Comparison of ENCODE assay signal across 8 cellular contexts in the genomic region with DNA sequence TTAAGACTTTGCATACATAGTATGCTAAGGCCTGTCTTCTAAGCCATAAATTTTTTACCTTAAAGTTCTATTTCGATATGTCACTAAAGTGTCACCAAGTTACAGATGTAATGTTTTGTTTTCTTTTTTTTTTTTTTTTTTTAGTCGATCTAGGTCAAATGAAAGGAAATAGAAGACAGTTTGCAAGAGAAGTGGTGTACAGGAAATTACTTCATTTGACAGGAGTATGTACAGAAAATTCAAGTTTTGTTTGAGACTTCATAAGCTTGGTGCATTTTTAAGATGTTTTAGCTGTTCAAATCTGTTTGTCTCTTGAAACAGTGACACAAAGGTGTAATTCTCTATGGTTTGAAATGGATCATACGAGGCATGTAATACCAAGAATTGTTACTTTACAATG. TPM values are rescaled to one million over a fixed set of nuclear protein-coding genes. Genes with fewer than 3 reads are reported as not detected.
DNase-seq lines count a peak whose midpoint lies in the region; ATAC-seq, FAIRE-seq and TF ChIP-seq lines count a peak whose summit lies in the region.
"Not testable (repeated sequence)": the region's sequence is repeated elsewhere in the genome, so short reads cannot be mapped to it uniquely, and the experiment has no call there.

No MANE protein-coding gene starts in this region.

- H3K36me3 Mint-ChIP-seq in HFFc6 (ENCODE audit: low read depth) (peaks cover 77% of the 10 kb centered on the region), WTC11 (peaks cover 97% of the 10 kb centered on the region), neural progenitor cell (peaks cover 70% of the 10 kb centered on the region)
- peaks cover 84% of the 10 kb centered on the region for H3K36me3 Mint-ChIP-seq in activated T-helper 1 cell treated with anti-CD3 and anti-CD28 coated beads, Interleukin-12 subunit alpha, Interleukin-12 subunit beta, Interleukin-2, Interleukin-4 antibody, amounts not matched to agents 30 ng/mL and 10 ng/mL and 1 ng/mL, durations not matched to agents 14 hours and 24 hours and 36 hours (ENCODE audit: low read depth)

- not testable (repeated sequence) for DNase-seq in HFFc6; WTC11 (ENCODE audit: low spot score); activated T-helper 1 cell treated with anti-CD3 and anti-CD28 coated beads, Interleukin-12 subunit alpha, Interleukin-12 subunit beta, Interleukin-2, Interleukin-4 antibody, amounts not matched to agents 30 ng/mL and 10 ng/mL and 1 ng/mL, durations not matched to agents 14 hours and 24 hours and 36 hours (ENCODE audit: low spot score); K562 (ENCODE audit: extremely low read depth in 1 of 4, low spot score in 3 of 4); hepatocyte (ENCODE audit: low spot score); neural progenitor cell (ENCODE audit: low spot score); stimulated activated naive CD8-positive, alpha-beta T cell treated with anti-CD3 and anti-CD28 coated beads, Interleukin-15, amount 100 ng/mL, for 72 hours

- H3F3A ChIP-seq in neural progenitor cell (ENCODE audit: low read depth) = peaks cover 100% of the 10 kb centered on the region

- not testable (repeated sequence) for FAIRE-seq in K562 (lab: Jason Lieb, UNC)

- H3K27ac Mint-ChIP-seq in HFFc6 (peak overlapping the region; percentile 21; the same call in 1 of the 2 replicates), WTC11 (peak overlapping the region; percentile 65)
- peak overlapping the region; percentile 74 for H3K27ac Mint-ChIP-seq in activated T-helper 1 cell treated with anti-CD3 and anti-CD28 coated beads, Interleukin-12 subunit alpha, Interleukin-12 subunit beta, Interleukin-2, Interleukin-4 antibody, amounts not matched to agents 30 ng/mL and 10 ng/mL and 1 ng/mL, durations not matched to agents 14 hours and 24 hours and 36 hours
- not testable (repeated sequence) for H3K27ac Mint-ChIP-seq in neural progenitor cell
- H3K27ac Mint-ChIP-seq in stimulated activated naive CD8-positive, alpha-beta T cell treated with anti-CD3 and anti-CD28 coated beads, Interleukin-15, amount 100 ng/mL, for 72 hours = peak overlapping the region in 1 of 2 donors; percentile 19

- not testable (repeated sequence) for H2AFZ ChIP-seq in ACC112 (ENCODE audit: low read length, unreplicated experiment); K562 (ENCODE audit: low read depth, low read length); hepatocyte; neural progenitor cell (replicated peaks)

- POLR2A ChIA-PET in WTC11 (lab: Charles Lee) (interaction anchor here (0.6 kb wide), 1 partner anchor 620 kb away, joined by 3 read pairs; no protein-coding TSS in a partner anchor), K562 (lab: Yijun Ruan, JAX) (interaction anchor here (0.6 to 9.8 kb wide), 5 partner anchors 7 to 218 kb away, joined by 3 to 239 read pairs (median 5); no protein-coding TSS in a partner anchor)

- H3K9me3 ChIP-seq in K562 (replicated peaks; ENCODE audit: control insufficient read depth, insufficient read depth, low read depth, low read length); hepatocyte (ENCODE audit: low read depth); neural progenitor cell (ENCODE audit: low read depth): not testable (repeated sequence)

- 0 out of 2 replicates have a peak overlapping the region, but pooled peaks have one; percentile 12 for H3K27ac ChIP-seq in ACC112 (ENCODE audit: low read depth, low read length)
- H3K27ac ChIP-seq in K562 (ENCODE audit: extremely low read depth, low read depth, low read length); hepatocyte; neural progenitor cell: not testable (repeated sequence)

- H3K36me3 ChIP-seq in ACC112 (ENCODE audit: insufficient read depth, low read length) (peaks cover 87% of the 10 kb centered on the region), K562 (ENCODE audit: control insufficient read depth, insufficient read depth, low read length) (peaks cover 98% of the 10 kb centered on the region), neural progenitor cell (peaks cover 81% of the 10 kb centered on the region)
- not testable (repeated sequence) for H3K36me3 ChIP-seq in hepatocyte (replicated peaks; ENCODE audit: insufficient read depth, low read depth)

- in situ Hi-C loops in K562 (cut with MboI) = not testable (repeated sequence)

- H3K9me1 ChIP-seq in K562 (ENCODE audit: control insufficient read depth, insufficient read depth, low read length) = peaks cover 18% of the 10 kb centered on the region

- not testable (repeated sequence) for TF ChIP-seq RAD21 in K562 (CRISPR knock-in tag; conservative IDR thresholded peaks at IDR 0.05 in 1 of 2, IDR thresholded peaks at IDR 0.05 in 1 of 2)

- intact Hi-C loops in activated T-helper 1 cell treated with anti-CD3 and anti-CD28 coated beads, Interleukin-12 subunit alpha, Interleukin-12 subunit beta, Interleukin-2, Interleukin-4 antibody, amounts not matched to agents 30 ng/mL and 10 ng/mL and 1 ng/mL, durations not matched to agents 14 hours and 24 hours and 36 hours (cut with micrococcal nuclease) = loop anchor here (2.0 kb wide), 1 partner anchor 13 kb away; no protein-coding TSS in a partner anchor
- intact Hi-C loops in K562 (cut with micrococcal nuclease) = not testable (repeated sequence)

- H3K79me2 ChIP-seq in ACC112 (ENCODE audit: control insufficient read depth, insufficient read depth, low read length, unreplicated experiment) = peaks cover 88% of the 10 kb centered on the region
- peaks cover 93% of the 10 kb centered on the region for H3K79me2 ChIP-seq in K562 (ENCODE audit: control insufficient read depth, insufficient read depth, low read length)
- H3K79me2 ChIP-seq in hepatocyte = peaks cover 93% of the 10 kb centered on the region
- peaks cover 100% of the 10 kb centered on the region for H3K79me2 ChIP-seq in neural progenitor cell (ENCODE audit: low read depth)

- not testable (repeated sequence) for H3K4me3 ChIP-seq in ACC112 (ENCODE audit: low read depth, low read length); K562; hepatocyte
- H3K4me3 ChIP-seq in neural progenitor cell = peak overlapping the region; percentile 3

- TF ChIP-seq CTCF in HFFc6 (IDR thresholded peaks at IDR 0.05); WTC11 (IDR thresholded peaks at IDR 0.05); K562 (IDR thresholded peaks at IDR 0.05 in 2 of 3, conservative IDR thresholded peaks at IDR 0.05 in 1 of 3; ENCODE audit: insufficient read depth in 2 of 3, low read depth in 1 of 3, low read length in 3 of 3); hepatocyte (IDR thresholded peaks at IDR 0.05; ENCODE audit: poor library complexity); neural progenitor cell (IDR thresholded peaks at IDR 0.05): not testable (repeated sequence)

- H4K20me1 ChIP-seq in K562 (replicated peaks; ENCODE audit: control insufficient read depth, insufficient read depth, low read length) = peaks cover 67% of the 10 kb centered on the region
- peaks cover 100% of the 10 kb centered on the region for H4K20me1 ChIP-seq in hepatocyte (ENCODE audit: insufficient read depth, poor library complexity, severe bottlenecking)
- peaks cover 100% of the 10 kb centered on the region for H4K20me1 ChIP-seq in neural progenitor cell (ENCODE audit: low read depth)

- H3K4me1 Mint-ChIP-seq in HFFc6 (ENCODE audit: low read depth) (peaks cover 86% of the 10 kb centered on the region), WTC11 (peaks cover 58% of the 10 kb centered on the region), neural progenitor cell (peaks cover 53% of the 10 kb centered on the region)
- peaks cover 86% of the 10 kb centered on the region for H3K4me1 Mint-ChIP-seq in activated T-helper 1 cell treated with anti-CD3 and anti-CD28 coated beads, Interleukin-12 subunit alpha, Interleukin-12 subunit beta, Interleukin-2, Interleukin-4 antibody, amounts not matched to agents 30 ng/mL and 10 ng/mL and 1 ng/mL, durations not matched to agents 14 hours and 24 hours and 36 hours (ENCODE audit: low read depth)
- peaks cover 81% of the 10 kb centered on the region for H3K4me1 Mint-ChIP-seq in stimulated activated naive CD8-positive, alpha-beta T cell treated with anti-CD3 and anti-CD28 coated beads, Interleukin-15, amount 100 ng/mL, for 72 hours

- TF ChIP-seq POLR2A in K562 (conservative IDR thresholded peaks at IDR 0.05) = not testable (repeated sequence)

- TF ChIP-seq EP300 in K562 (IDR thresholded peaks at IDR 0.05; ENCODE audit: low read length) = not testable (repeated sequence)

- CTCF ChIA-PET in WTC11 (lab: Charles Lee); K562 (lab: Yijun Ruan, JAX; ENCODE audit: low intra/inter-chr PET ratio): not testable (repeated sequence)

- H3K4me1 ChIP-seq in ACC112 (ENCODE audit: control insufficient read depth, insufficient read depth, low read length, unreplicated experiment) = peaks cover 74% of the 10 kb centered on the region
- H3K4me1 ChIP-seq in K562 (replicated peaks in 1 of 2; ENCODE audit: control insufficient read depth in 2 of 2, insufficient read depth in 2 of 2, low read length in 2 of 2) = peaks cover 13 to 33% of the 10 kb centered on the region in 2 experiments; a peak in 4 of 5 replicates
- H3K4me1 ChIP-seq in hepatocyte (ENCODE audit: insufficient read depth) = peaks cover 64% of the 10 kb centered on the region
- H3K4me1 ChIP-seq in neural progenitor cell = peaks cover 49% of the 10 kb centered on the region

- BruUV-seq in K562 (replicated peaks; lab: Mats Ljungman, UMichigan) = not testable (repeated sequence)

- not testable (repeated sequence) for ATAC-seq in WTC11; K562; stimulated activated naive CD8-positive, alpha-beta T cell treated with anti-CD3 and anti-CD28 coated beads, Interleukin-15, amount 100 ng/mL, for 72 hours

- H3K27me3 ChIP-seq in ACC112 (ENCODE audit: insufficient read depth, low read length); K562 (ENCODE audit: control insufficient read depth in 2 of 2, insufficient read depth in 2 of 2, low read length in 2 of 2); hepatocyte; neural progenitor cell: not testable (repeated sequence)

- H3K4me3 Mint-ChIP-seq in HFFc6 (peak overlapping the region; percentile 17), WTC11 (peak overlapping the region; percentile 20)
- peak overlapping the region; percentile 67 for H3K4me3 Mint-ChIP-seq in activated T-helper 1 cell treated with anti-CD3 and anti-CD28 coated beads, Interleukin-12 subunit alpha, Interleukin-12 subunit beta, Interleukin-2, Interleukin-4 antibody, amounts not matched to agents 30 ng/mL and 10 ng/mL and 1 ng/mL, durations not matched to agents 14 hours and 24 hours and 36 hours
- not testable (repeated sequence) for H3K4me3 Mint-ChIP-seq in neural progenitor cell
- H3K4me3 Mint-ChIP-seq in stimulated activated naive CD8-positive, alpha-beta T cell treated with anti-CD3 and anti-CD28 coated beads, Interleukin-15, amount 100 ng/mL, for 72 hours = peak overlapping the region; percentile 37 to 49

- H3K9me2 ChIP-seq in hepatocyte (replicated peaks; ENCODE audit: insufficient read depth) = not testable (repeated sequence)

- not testable (repeated sequence) for H3K9me3 Mint-ChIP-seq in HFFc6; WTC11; activated T-helper 1 cell treated with anti-CD3 and anti-CD28 coated beads, Interleukin-12 subunit alpha, Interleukin-12 subunit beta, Interleukin-2, Interleukin-4 antibody, amounts not matched to agents 30 ng/mL and 10 ng/mL and 1 ng/mL, durations not matched to agents 14 hours and 24 hours and 36 hours; neural progenitor cell; stimulated activated naive CD8-positive, alpha-beta T cell treated with anti-CD3 and anti-CD28 coated beads, Interleukin-15, amount 100 ng/mL, for 72 hours

- H3K9ac ChIP-seq in K562 (ENCODE audit: insufficient read depth in 1 of 2, low read depth in 2 of 2, low read length in 2 of 2); neural progenitor cell: not testable (repeated sequence)

- H3K4me2 ChIP-seq in K562 (ENCODE audit: insufficient read depth, low read length) = not testable (repeated sequence)
- peak overlapping the region; percentile 94 for H3K4me2 ChIP-seq in hepatocyte
- H3K4me2 ChIP-seq in neural progenitor cell = peak overlapping the region; percentile 98

- WGBS in K562 (ENCODE audit: insufficient coverage, low coverage, missing lambda C conversion rate) = 100% methylated on average over 3 of the region's 3 CpGs
- WGBS in hepatocyte (ENCODE audit: low lambda C conversion rate, missing lambda C conversion rate) = 94% methylated on average over 3 of the region's 3 CpGs

- H3K27me3 Mint-ChIP-seq in HFFc6 (ENCODE audit: insufficient read depth); WTC11 (ENCODE audit: low read depth); activated T-helper 1 cell treated with anti-CD3 and anti-CD28 coated beads, Interleukin-12 subunit alpha, Interleukin-12 subunit beta, Interleukin-2, Interleukin-4 antibody, amounts not matched to agents 30 ng/mL and 10 ng/mL and 1 ng/mL, durations not matched to agents 14 hours and 24 hours and 36 hours (ENCODE audit: insufficient read depth); neural progenitor cell (ENCODE audit: insufficient read depth, low read depth); stimulated activated naive CD8-positive, alpha-beta T cell treated with anti-CD3 and anti-CD28 coated beads, Interleukin-15, amount 100 ng/mL, for 72 hours: not testable (repeated sequence)

RNA-seq across cellular contexts. Expression of gene SRSF3, which starts 7.7 kb away (rescaled TPM):
- 100 to 1,000 TPM; 257 to 368 (median 330) TPM for total RNA-seq in HFFc6 (2021; fragmentation: NEBNext Ultra II Directional; extraction: Animal tissue kit (Norgen Biotek cat#: 25700))
- total RNA-seq in WTC11 (2021) (554 to 645 TPM (median 644 TPM) in 3 replicates), K562 (2014; rRNA removed) (251 and 341 TPM in 2 replicates), K562 (2014; rRNA removed; fragmentation: Illumina TruSeq; extraction: Trizol) (537 and 645 TPM in 2 replicates), K562 (2015; rRNA removed; fragmentation: Illumina TruSeq; extraction: Trizol) (344 and 365 TPM in 2 replicates), K562 (2021) (477 and 495 TPM in 2 replicates), hepatocyte (115 and 135 TPM in 2 replicates), neural progenitor cell (ENCODE audit: low replicate concordance) (267 and 297 TPM in 2 replicates)
- 525 and 546 TPM in 2 replicates for total RNA-seq in activated T-helper 1 cell treated with anti-CD3 and anti-CD28 coated beads, Interleukin-12 subunit alpha, Interleukin-12 subunit beta, Interleukin-2, Interleukin-4 antibody, amounts not matched to agents 30 ng/mL and 10 ng/mL and 1 ng/mL, durations not matched to agents 14 hours and 24 hours and 36 hours
- total RNA-seq in K562 (2011; cell fraction: chromatin; rRNA removed; ENCODE audit: low replicate concordance) = 228 and 415 TPM in 2 replicates
- total RNA-seq in K562 (2011; cell fraction: nucleolus; rRNA removed) = 155 and 159 TPM in 2 replicates
- 295 and 337 TPM in 2 replicates for total RNA-seq in K562 (2011; cell fraction: nucleoplasm; rRNA removed)
- polyA plus RNA-seq in K562 (2011; rRNA removed) (333 and 518 TPM in 2 replicates), K562 (2014; fragmentation: Illumina TruSeq; extraction: Trizol) (337 and 448 TPM in 2 replicates), K562 (2014; fragmentation: Nextera tagmentation; extraction: Ambion mirVana) (1,000 to 10,000 TPM in 1 of 2 experiments, 100 to 1,000 TPM in 1; 955 to 1,200 TPM), K562 (2014; rRNA removed) (534 and 652 TPM in 2 replicates), hepatocyte (190 and 192 TPM in 2 replicates)
- 407 and 505 TPM in 2 replicates for polyA plus RNA-seq in K562 (2011; cell fraction: cytosol; rRNA removed)
- polyA plus RNA-seq in K562 (2011; cell fraction: nucleus; rRNA removed) = 332 and 369 TPM in 2 replicates
- polyA plus RNA-seq in K562 (2012) = 333 and 367 TPM in 2 replicates
- polyA minus RNA-seq in K562 (2011; rRNA and poly(A)+ RNA removed) = 453 and 564 TPM in 2 replicates
- 130 and 151 TPM in 2 replicates for polyA minus RNA-seq in K562 (2011; cell fraction: cytosol; rRNA and poly(A)+ RNA removed)
- polyA minus RNA-seq in K562 (2011; cell fraction: nucleus; rRNA and poly(A)+ RNA removed) = 191 and 286 TPM in 2 replicates

RNA-seq across cellular contexts. Expression of gene STK38, which starts 54.5 kb away (rescaled TPM):
- 10 to 100 TPM; 37.4 to 44.9 (median 41.9) TPM for total RNA-seq in HFFc6 (2021; fragmentation: NEBNext Ultra II Directional; extraction: Animal tissue kit (Norgen Biotek cat#: 25700))
- 13.3 to 15.4 TPM (median 14.7 TPM) in 3 replicates for total RNA-seq in WTC11 (2021)
- 23.5 and 23.6 TPM in 2 replicates for total RNA-seq in activated T-helper 1 cell treated with anti-CD3 and anti-CD28 coated beads, Interleukin-12 subunit alpha, Interleukin-12 subunit beta, Interleukin-2, Interleukin-4 antibody, amounts not matched to agents 30 ng/mL and 10 ng/mL and 1 ng/mL, durations not matched to agents 14 hours and 24 hours and 36 hours
- total RNA-seq in K562 (2011; cell fraction: chromatin; rRNA removed; ENCODE audit: low replicate concordance) = 17.7 and 43.3 TPM in 2 replicates
- 9.7 and 11.1 TPM in 2 replicates for total RNA-seq in K562 (2011; cell fraction: nucleolus; rRNA removed)
- 15.0 and 17.3 TPM in 2 replicates for total RNA-seq in K562 (2011; cell fraction: nucleoplasm; rRNA removed)
- 10.6 and 11.3 TPM in 2 replicates for total RNA-seq in K562 (2014; rRNA removed)
- 21.3 and 22.3 TPM in 2 replicates for total RNA-seq in K562 (2014; rRNA removed; fragmentation: Illumina TruSeq; extraction: Trizol)
- total RNA-seq in K562 (2015; rRNA removed; fragmentation: Illumina TruSeq; extraction: Trizol) = 24.9 and 25.0 TPM in 2 replicates
- total RNA-seq in K562 (2021) = 18.0 and 19.5 TPM in 2 replicates
- polyA plus RNA-seq in K562 (2011; rRNA removed) = 21.5 and 22.0 TPM in 2 replicates
- 7.1 and 12.8 TPM in 2 replicates for polyA plus RNA-seq in K562 (2011; cell fraction: cytosol; rRNA removed)
- polyA plus RNA-seq in K562 (2011; cell fraction: nucleus; rRNA removed) = 31.7 and 38.9 TPM in 2 replicates
- 18.3 and 18.4 TPM in 2 replicates for polyA plus RNA-seq in K562 (2012)
- polyA plus RNA-seq in K562 (2014; fragmentation: Illumina TruSeq; extraction: Trizol) = 21.6 and 28.7 TPM in 2 replicates
- polyA plus RNA-seq in K562 (2014; fragmentation: Nextera tagmentation; extraction: Ambion mirVana) = 1 to 10 TPM; 5.7 to 8.8 TPM
- polyA plus RNA-seq in K562 (2014; rRNA removed) = 17.3 and 20.8 TPM in 2 replicates
- polyA minus RNA-seq in K562 (2011; rRNA and poly(A)+ RNA removed) = 14.8 and 16.4 TPM in 2 replicates
- 5.0 and 6.4 TPM in 2 replicates for polyA minus RNA-seq in K562 (2011; cell fraction: cytosol; rRNA and poly(A)+ RNA removed)
- 7.7 and 14.3 TPM in 2 replicates for polyA minus RNA-seq in K562 (2011; cell fraction: nucleus; rRNA and poly(A)+ RNA removed)
- total RNA-seq in hepatocyte = 37.9 and 39.1 TPM in 2 replicates
- polyA plus RNA-seq in hepatocyte = 27.7 and 30.5 TPM in 2 replicates
- total RNA-seq in neural progenitor cell (ENCODE audit: low replicate concordance) = 26.1 and 31.9 TPM in 2 replicates
